21 cellular contexts compared by ENCODE assay signal in genomic region chr4:386708-387105, GRCh38.
DNase-seq lines count a peak whose midpoint lies in the region; ATAC-seq and TF ChIP-seq lines count a peak whose summit lies in the region.
"Had no signal": no experiment of that assay in that cellular context is flagged by ENCODE, and none has a peak within 500 bp of the region (broad histone marks: within the 10 kb centered on the region; RNA-seq: fewer than 3 reads in every experiment).

No MANE protein-coding gene starts in this region.

- H3K4me2 ChIP-seq in BLaER1 (no peak overlapping the region), parathyroid adenoma (ENCODE audit: low read length) (peak overlapping the region; percentile 51)
- H3K4me2 ChIP-seq: KMS-11 had no signal

- H3K79me2 ChIP-seq in parathyroid adenoma: no peaks in the 10 kb centered on the region

- in situ Hi-C loops in brain microvascular endothelial cell (cut with HindIII; ENCODE audit: low pct_ligation_motif_present, low sequenced_read_pairs): no loop called here

- no peaks in the 10 kb centered on the region for H4K20me1 ChIP-seq in BLaER1

- H3K27me3 ChIP-seq in BLaER1 (0 out of 2 replicates have a peak, but pooled peaks cover 4% of the 10 kb centered on the region), HUES6 (ENCODE audit: control insufficient read depth, insufficient read depth, low read length) (no peaks in the 10 kb centered on the region), brain microvascular endothelial cell (replicated peaks) (no peaks in the 10 kb centered on the region), parathyroid adenoma (ENCODE audit: control insufficient read depth, insufficient read depth, low read length) (no peaks in the 10 kb centered on the region)
- H3K27me3 ChIP-seq: MG63 had no signal

- H3K9me3 ChIP-seq in BLaER1 (peaks cover 88% of the 10 kb centered on the region), HUES6 (ENCODE audit: control insufficient read depth, insufficient read depth, low read depth, low read length) (peaks cover 66% of the 10 kb centered on the region), parathyroid adenoma (ENCODE audit: control insufficient read depth, low read length) (no peaks in the 10 kb centered on the region)
- H3K9me3 ChIP-seq: MG63 had no signal

- H3K4me3 ChIP-seq in BLaER1 (peak overlapping the region; percentile 34; the same call in 1 of the 2 replicates), HUES6 (ENCODE audit: low read depth, low read length) (peak overlapping the region; percentile 32; the same call in 1 of the 2 replicates), brain microvascular endothelial cell (ENCODE audit: low read depth, low read length) (peak overlapping the region; percentile 32), parathyroid adenoma (ENCODE audit: low read depth, low read length) (no peak overlapping the region)
- H3K4me3 ChIP-seq: GM23248, MG63 had no signal

- TF ChIP-seq CTCF in brain microvascular endothelial cell (IDR thresholded peaks at IDR 0.05; ENCODE audit: low read depth, low read length, missing control alignments) (no peak), parathyroid adenoma (IDR thresholded peaks at IDR 0.05) (no peak)

- H2AFZ ChIP-seq in parathyroid adenoma: no peak overlapping the region
- H2AFZ ChIP-seq: GM23248 had no signal

- no peak for ATAC-seq in HG03520 (IDR thresholded peaks at IDR 0.05; ENCODE audit: unreplicated experiment)
- ATAC-seq: HepG2 had no signal

- H3K4me1 ChIP-seq in BLaER1 (peaks cover 31% of the 10 kb centered on the region), HUES6 (ENCODE audit: control insufficient read depth, insufficient read depth, low read length) (no peaks in the 10 kb centered on the region), parathyroid adenoma (no peaks in the 10 kb centered on the region)

- H3K36me3 ChIP-seq in BLaER1 (peaks cover 4% of the 10 kb centered on the region; the same call in 1 of the 2 replicates), HUES6 (ENCODE audit: control insufficient read depth, insufficient read depth, low read length) (no peaks in the 10 kb centered on the region), brain microvascular endothelial cell (replicated peaks) (no peaks in the 10 kb centered on the region), parathyroid adenoma (ENCODE audit: control insufficient read depth, insufficient read depth, low read length) (no peaks in the 10 kb centered on the region)
- H3K36me3 ChIP-seq: MG63 had no signal

- no peak overlapping the region for H3K27ac ChIP-seq in BLaER1
- H3K27ac ChIP-seq in HUES6 (ENCODE audit: low read depth, low read length): no peak overlapping the region
- H3K27ac ChIP-seq in brain microvascular endothelial cell: no peak overlapping the region
- H3K27ac ChIP-seq in parathyroid adenoma: no peak overlapping the region
- H3K27ac ChIP-seq: GM23248, KMS-11, RWPE1 had no signal

- DNase-seq in brain microvascular endothelial cell: no peak
- no peak for DNase-seq in NCI-H1436 (lab: John Stamatoyannopoulos, UW)
- DNase-seq in NCI-H524 (lab: John Stamatoyannopoulos, UW): no peak
- DNase-seq in LoVo (ENCODE audit: low spot score): no peak
- DNase-seq: CD4-positive, alpha-beta T cell; DND-41; GM23248; MG63; NCI-H1092 treated with DMSO at 0.1 percent for 48 hours; NCI-H1930; NCI-H2171; NCI-H446; NK-92 treated with Interleukin-12 subunit alpha and Interleukin-12 subunit beta, amount 100 ng/mL, for 24 hours; OCI-M1 had no signal

- H3K9ac ChIP-seq in BLaER1 (no peak overlapping the region), HUES6 (ENCODE audit: low read length) (no peak overlapping the region), parathyroid adenoma (no peak overlapping the region)
- H3K9ac ChIP-seq: GM23248, KMS-11 had no signal
